In genomic region chr2:27393225-27393624, GRCh38 we compare ENCODE assay signal across 15 cellular contexts. TPM values are rescaled to one million over a fixed set of nuclear protein-coding genes. Genes with fewer than 3 reads are reported as not detected.
DNase-seq lines count a peak whose midpoint lies in the region; ATAC-seq and TF ChIP-seq lines count a peak whose summit lies in the region.
"Had no signal": no experiment of that assay in that cellular context is flagged by ENCODE, and none has a peak within 500 bp of the region (broad histone marks: within the 10 kb centered on the region; RNA-seq: fewer than 3 reads in every experiment).

No MANE protein-coding gene starts in this region.

- POLR2A ChIA-PET in activated CD4-positive, alpha-beta memory T cell treated with anti-CD3 and anti-CD28 coated beads, Interleukin-2, amount 10 ng/mL, durations not matched to agents 7 days and 5 days (lab: Charles Lee), result no interaction called here

- peak overlapping the region; percentile 1 for H3K4ac ChIP-seq in trophoblast cell (ENCODE audit: low read depth, low read length)

- no CpG with 5 or more reads among the region's 33 CpGs for WGBS in trophoblast cell (ENCODE audit: extremely low coverage, insufficient coverage, insufficient read length)
- WGBS in transverse colon (ENCODE audit: low coverage in 1 of 2), 2 donors, result 94 to 99% methylated on average over 13 to 33 of the region's 33 CpGs

- no peak overlapping the region for H3K4me3 Mint-ChIP-seq in activated CD8-positive, alpha-beta memory T cell treated with anti-CD3 and anti-CD28 coated beads, Interleukin-2, amount 10 ng/mL, durations not matched to agents 7 days and 5 days
- H3K4me3 Mint-ChIP-seq in activated CD4-positive, alpha-beta memory T cell treated with anti-CD3 and anti-CD28 coated beads, Interleukin-2, amount 10 ng/mL, durations not matched to agents 7 days and 5 days, result no peak overlapping the region
- H3K4me3 Mint-ChIP-seq: HFFc6 had no signal

- no peak overlapping the region for H3K23ac ChIP-seq in trophoblast cell (ENCODE audit: low read length)

- intact Hi-C loops in transverse colon (cut with DNase I; ENCODE audit: low total_unique reads), result no loop called here

- no peaks in the 10 kb centered on the region for H3K9me3 Mint-ChIP-seq in activated CD8-positive, alpha-beta memory T cell treated with anti-CD3 and anti-CD28 coated beads, Interleukin-2, amount 10 ng/mL, durations not matched to agents 7 days and 5 days (ENCODE audit: low read depth)
- no peaks in the 10 kb centered on the region for H3K9me3 Mint-ChIP-seq in activated CD4-positive, alpha-beta memory T cell treated with anti-CD3 and anti-CD28 coated beads, Interleukin-2, amount 10 ng/mL, durations not matched to agents 7 days and 5 days
- H3K9me3 Mint-ChIP-seq: HFFc6 had no signal

- H4K8ac ChIP-seq in trophoblast cell (ENCODE audit: low read depth, low read length), result no peak overlapping the region

- no peak overlapping the region for H3K14ac ChIP-seq in trophoblast cell (ENCODE audit: low read length)

- no peak for TF ChIP-seq CTCF in transverse colon (IDR thresholded peaks at IDR 0.05)

- no peak overlapping the region for H2BK120ac ChIP-seq in trophoblast cell (ENCODE audit: insufficient read depth, low read length, poor library complexity)

- H3K4me2 ChIP-seq in trophoblast cell (ENCODE audit: low read length), result no peak overlapping the region
- H3K4me2 ChIP-seq: BLaER1 had no signal

- H3K9me3 ChIP-seq in trophoblast cell (ENCODE audit: insufficient read depth, low read depth, low read length) (no peaks in the 10 kb centered on the region), transverse colon (no peaks in the 10 kb centered on the region)
- H3K9me3 ChIP-seq: BLaER1 had no signal

- no peak for ATAC-seq in activated CD8-positive, alpha-beta memory T cell treated with anti-CD3 and anti-CD28 coated beads, Interleukin-2, amount 10 ng/mL, durations not matched to agents 7 days and 5 days

- no peaks in the 10 kb centered on the region for H3K4me1 ChIP-seq in trophoblast cell (ENCODE audit: control insufficient read depth in 1 of 2, insufficient read depth in 2 of 2, low read length in 2 of 2)
- peaks cover 0 to 3% (median 0%) of the 10 kb centered on the region in 4 donors for H3K4me1 ChIP-seq in transverse colon
- H3K4me1 ChIP-seq: BLaER1 had no signal

- H2AK5ac ChIP-seq in trophoblast cell (ENCODE audit: low read length), result no peak overlapping the region

- H4K12ac ChIP-seq in trophoblast cell (ENCODE audit: low read depth, low read length), result no peak overlapping the region

- no peak overlapping the region for H2BK12ac ChIP-seq in trophoblast cell (ENCODE audit: low read length)

- H3K4me3 ChIP-seq in trophoblast cell (ENCODE audit: low read depth, low read length), result no peak overlapping the region
- H3K4me3 ChIP-seq in transverse colon, result no peak overlapping the region
- H3K4me3 ChIP-seq: BLaER1 had no signal

- no peak for TF ChIP-seq POLR2A in transverse colon (IDR thresholded peaks at IDR 0.05)

- CTCF ChIA-PET in activated CD8-positive, alpha-beta memory T cell treated with anti-CD3 and anti-CD28 coated beads, Interleukin-2, amount 10 ng/mL, durations not matched to agents 7 days and 5 days (lab: Charles Lee), result no interaction called here
- CTCF ChIA-PET in activated CD4-positive, alpha-beta memory T cell treated with anti-CD3 and anti-CD28 coated beads, Interleukin-2, amount 10 ng/mL, durations not matched to agents 7 days and 5 days (lab: Charles Lee), result no interaction called here

- peaks cover 5% of the 10 kb centered on the region for H3K79me2 ChIP-seq in trophoblast cell (ENCODE audit: control insufficient read depth, insufficient read depth, low read length, poor library complexity)

- H3K27me3 ChIP-seq in trophoblast cell (ENCODE audit: insufficient read depth, low read length) (no peaks in the 10 kb centered on the region), transverse colon (no peaks in the 10 kb centered on the region)
- H3K27me3 ChIP-seq: BLaER1 had no signal

- no peak overlapping the region for H2BK5ac ChIP-seq in trophoblast cell (ENCODE audit: low read depth, low read length, poor library complexity)

- in situ Hi-C loops in transverse colon (cut with MboI; ENCODE audit: low pct_ligation_motif_present in 1 of 4, low pct_unique_long_range_greater_than_20kb in 1 of 4, low sequenced_read_pairs in 3 of 4), result no loop called here

- peak overlapping the region; percentile 23 for H3K27ac Mint-ChIP-seq in activated CD8-positive, alpha-beta memory T cell treated with anti-CD3 and anti-CD28 coated beads, Interleukin-2, amount 10 ng/mL, durations not matched to agents 7 days and 5 days
- H3K27ac Mint-ChIP-seq in activated CD4-positive, alpha-beta memory T cell treated with anti-CD3 and anti-CD28 coated beads, Interleukin-2, amount 10 ng/mL, durations not matched to agents 7 days and 5 days, result peak overlapping the region; percentile 51
- H3K27ac Mint-ChIP-seq: HFFc6 had no signal

- no peak for TF ChIP-seq EP300 in transverse colon (IDR thresholded peaks at IDR 0.05; ENCODE audit: low read depth)

- no peaks in the 10 kb centered on the region for H3K79me1 ChIP-seq in trophoblast cell (ENCODE audit: low read length)

- no peak overlapping the region for H3K18ac ChIP-seq in trophoblast cell (ENCODE audit: low read length)

- H3K27me3 Mint-ChIP-seq in activated CD8-positive, alpha-beta memory T cell treated with anti-CD3 and anti-CD28 coated beads, Interleukin-2, amount 10 ng/mL, durations not matched to agents 7 days and 5 days, result no peaks in the 10 kb centered on the region
- H3K27me3 Mint-ChIP-seq in activated CD4-positive, alpha-beta memory T cell treated with anti-CD3 and anti-CD28 coated beads, Interleukin-2, amount 10 ng/mL, durations not matched to agents 7 days and 5 days, result no peaks in the 10 kb centered on the region

- H3K36me3 ChIP-seq in trophoblast cell (ENCODE audit: control insufficient read depth in 1 of 2, insufficient read depth in 2 of 2, low read length in 2 of 2) (peaks cover 4 to 9% of the 10 kb centered on the region in 2 experiments), transverse colon (no peaks in the 10 kb centered on the region)

- H3K36me3 Mint-ChIP-seq in activated CD8-positive, alpha-beta memory T cell treated with anti-CD3 and anti-CD28 coated beads, Interleukin-2, amount 10 ng/mL, durations not matched to agents 7 days and 5 days, result peaks cover 43% of the 10 kb centered on the region
- H3K36me3 Mint-ChIP-seq in activated CD4-positive, alpha-beta memory T cell treated with anti-CD3 and anti-CD28 coated beads, Interleukin-2, amount 10 ng/mL, durations not matched to agents 7 days and 5 days (ENCODE audit: low read depth), result peaks cover 47% of the 10 kb centered on the region

- H4K91ac ChIP-seq in trophoblast cell (ENCODE audit: low read depth, low read length), result no peak overlapping the region

- no peak for DNase-seq in activated CD8-positive, alpha-beta memory T cell treated with anti-CD3 and anti-CD28 coated beads, Interleukin-2, amount 10 ng/mL, durations not matched to agents 7 days and 5 days
- no peak for DNase-seq in activated CD8-positive, alpha-beta memory T cell treated with anti-CD3 and anti-CD28 coated beads, Interleukin-2, amount 50 U/mL, for 48 hours
- DNase-seq in activated CD4-positive, alpha-beta memory T cell treated with anti-CD3 and anti-CD28 coated beads, Interleukin-2, amount 10 ng/mL, durations not matched to agents 7 days and 5 days, result no peak
- DNase-seq in mesenteric fat pad (ENCODE audit: low spot score) (peak; percentile 82), trophoblast cell (no peak), KG1 (lab: John Stamatoyannopoulos, UW) (no peak), DMS79 (lab: John Stamatoyannopoulos, UW) (no peak), transverse colon (no peak)
- DNase-seq: 8988T, AML-193, DMS79 treated with DMSO at 0.1 percent for 48 hours, GDM1, HCEC 1CT, HFFc6 had no signal

- H3K27ac ChIP-seq in trophoblast cell (ENCODE audit: low read depth, low read length) (no peak overlapping the region), transverse colon (no peak overlapping the region)
- H3K27ac ChIP-seq: BLaER1 had no signal

- H2AFZ ChIP-seq in trophoblast cell (ENCODE audit: insufficient read depth, low read length, poor library complexity), result no peak overlapping the region

- peaks cover 35% of the 10 kb centered on the region for H3K4me1 Mint-ChIP-seq in activated CD8-positive, alpha-beta memory T cell treated with anti-CD3 and anti-CD28 coated beads, Interleukin-2, amount 10 ng/mL, durations not matched to agents 7 days and 5 days
- peaks cover 50% of the 10 kb centered on the region for H3K4me1 Mint-ChIP-seq in activated CD4-positive, alpha-beta memory T cell treated with anti-CD3 and anti-CD28 coated beads, Interleukin-2, amount 10 ng/mL, durations not matched to agents 7 days and 5 days

- no peak overlapping the region for H3K9ac ChIP-seq in trophoblast cell (ENCODE audit: low read length)
- H3K9ac ChIP-seq: BLaER1 had no signal

RNA-seq across cellular contexts. Expression of gene ZNF513, which starts 12.7 kb away (rescaled TPM):
- 10 to 100 TPM; 12.7 to 15.4 TPM for total RNA-seq in activated CD8-positive, alpha-beta memory T cell treated with anti-CD3 and anti-CD28 coated beads, Interleukin-2, amount 10 ng/mL, durations not matched to agents 7 days and 5 days
- total RNA-seq in activated CD4-positive, alpha-beta memory T cell treated with anti-CD3 and anti-CD28 coated beads, Interleukin-2, amount 10 ng/mL, durations not matched to agents 7 days and 5 days, result 10 to 100 TPM; 15.6 to 16.7 TPM
- total RNA-seq in mesenteric fat pad, result 20.7 TPM
- 15.8 and 16.6 TPM in 2 replicates for polyA plus RNA-seq in trophoblast cell (2013)
- 10 to 100 TPM; 24.0 to 41.0 (median 32.6) TPM for total RNA-seq in transverse colon

RNA-seq across cellular contexts. Expression of gene PPM1G, which starts 16.2 kb away (rescaled TPM):
- total RNA-seq in activated CD8-positive, alpha-beta memory T cell treated with anti-CD3 and anti-CD28 coated beads, Interleukin-2, amount 10 ng/mL, durations not matched to agents 7 days and 5 days, result 100 to 1,000 TPM; 136 to 159 TPM
- total RNA-seq in activated CD4-positive, alpha-beta memory T cell treated with anti-CD3 and anti-CD28 coated beads, Interleukin-2, amount 10 ng/mL, durations not matched to agents 7 days and 5 days, result 100 to 1,000 TPM; 119 to 122 TPM
- total RNA-seq in mesenteric fat pad, result 56.7 TPM
- 64.3 and 66.0 TPM in 2 replicates for polyA plus RNA-seq in trophoblast cell (2013)
- 10 to 100 TPM; 43.4 to 54.9 (median 51.7) TPM for total RNA-seq in transverse colon

RNA-seq across cellular contexts. Expression of gene SNX17, which starts 22.8 kb away (rescaled TPM):
- total RNA-seq in activated CD8-positive, alpha-beta memory T cell treated with anti-CD3 and anti-CD28 coated beads, Interleukin-2, amount 10 ng/mL, durations not matched to agents 7 days and 5 days, result 100 to 1,000 TPM; 101 to 125 TPM
- 100 to 1,000 TPM; 116 to 123 TPM for total RNA-seq in activated CD4-positive, alpha-beta memory T cell treated with anti-CD3 and anti-CD28 coated beads, Interleukin-2, amount 10 ng/mL, durations not matched to agents 7 days and 5 days
- total RNA-seq in mesenteric fat pad, result 110 TPM
- 23.0 and 23.7 TPM in 2 replicates for polyA plus RNA-seq in trophoblast cell (2013)
- total RNA-seq in transverse colon, result 10 to 100 TPM; 59.8 to 99.3 (median 73.9) TPM

RNA-seq across cellular contexts. Expression of gene EIF2B4, which starts 23.1 kb away (rescaled TPM):
- total RNA-seq in activated CD8-positive, alpha-beta memory T cell treated with anti-CD3 and anti-CD28 coated beads, Interleukin-2, amount 10 ng/mL, durations not matched to agents 7 days and 5 days, result 10 to 100 TPM; 38.6 to 43.1 TPM
- total RNA-seq in activated CD4-positive, alpha-beta memory T cell treated with anti-CD3 and anti-CD28 coated beads, Interleukin-2, amount 10 ng/mL, durations not matched to agents 7 days and 5 days, result 10 to 100 TPM; 34.1 to 36.9 TPM
- total RNA-seq in mesenteric fat pad (47.0 TPM), transverse colon (10 to 100 TPM; 12.0 to 36.7 (median 27.5) TPM)
- polyA plus RNA-seq in trophoblast cell (2013), result 42.0 and 43.3 TPM in 2 replicates

RNA-seq across cellular contexts. Expression of gene NRBP1, which starts 35.2 kb away (rescaled TPM):
- total RNA-seq in activated CD8-positive, alpha-beta memory T cell treated with anti-CD3 and anti-CD28 coated beads, Interleukin-2, amount 10 ng/mL, durations not matched to agents 7 days and 5 days, result 100 to 1,000 TPM in 1 of 2 experiments, 10 to 100 TPM in 1; 88.5 to 103 TPM
- total RNA-seq in activated CD4-positive, alpha-beta memory T cell treated with anti-CD3 and anti-CD28 coated beads, Interleukin-2, amount 10 ng/mL, durations not matched to agents 7 days and 5 days, result 100 to 1,000 TPM; 103 to 104 TPM
- 92.9 TPM for total RNA-seq in mesenteric fat pad
- polyA plus RNA-seq in trophoblast cell (2013), result 76.2 and 76.9 TPM in 2 replicates
- total RNA-seq in transverse colon, result 10 to 100 TPM; 38.4 to 74.8 (median 66.8) TPM
